ENCODE assay signal across 8 cellular contexts in the genomic region with DNA sequence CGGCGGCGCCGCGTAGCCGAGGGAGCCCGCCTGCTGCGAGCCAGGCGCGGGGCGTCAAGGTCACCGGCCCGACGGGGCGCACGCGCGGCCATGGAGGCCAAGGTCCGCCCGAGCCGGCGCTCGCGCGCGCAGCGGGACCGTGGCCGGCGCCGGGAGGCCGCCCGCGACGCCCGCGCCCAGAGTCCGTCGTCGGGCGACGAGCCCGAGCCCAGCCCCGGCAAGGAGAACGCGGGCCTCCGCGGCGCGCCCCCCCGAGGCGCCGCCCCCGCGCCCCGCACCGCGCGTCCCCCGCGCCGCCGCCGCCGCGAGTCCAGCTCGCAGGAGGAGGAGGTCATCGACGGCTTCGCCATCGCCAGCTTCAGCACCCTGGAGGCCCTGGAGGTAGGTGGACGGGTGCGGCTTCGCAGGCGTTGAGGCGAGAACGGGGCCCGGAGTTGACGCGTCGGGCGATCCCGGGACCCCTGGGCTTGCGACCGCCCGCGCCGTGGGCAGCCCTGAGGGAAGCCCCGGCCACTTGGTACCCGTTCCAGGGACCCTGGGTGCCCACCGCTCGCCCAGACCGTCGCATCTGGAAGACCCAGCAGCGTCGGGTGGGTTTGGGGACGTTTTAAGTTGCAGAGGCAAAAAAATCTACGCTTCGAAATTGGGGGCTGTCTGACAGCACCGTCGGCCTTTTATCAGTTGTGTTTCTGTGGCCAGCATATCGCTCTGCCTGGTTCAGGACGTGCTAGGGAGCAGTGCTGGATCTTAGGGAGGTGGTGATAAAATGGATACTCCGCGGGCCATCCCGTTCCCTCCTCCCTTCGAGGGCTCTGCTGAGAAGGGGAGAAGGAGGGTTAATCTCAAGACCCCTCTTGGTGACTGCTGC. TPM values are rescaled to one million over a fixed set of nuclear protein-coding genes. Genes with fewer than 3 reads are reported as not detected.
A peak's percentile ranks its signal among the peaks of the same experiment; 100 is the strongest.
DNase-seq lines count a peak whose midpoint lies in the region; ATAC-seq and TF ChIP-seq lines count a peak whose summit lies in the region.

No MANE protein-coding gene starts in this region.

- no peaks in the 10 kb centered on the region for H3K9me3 Mint-ChIP-seq in activated CD8-positive, alpha-beta memory T cell treated with anti-CD3 and anti-CD28 coated beads, Interleukin-2, amount 10 ng/mL, durations not matched to agents 7 days and 5 days (ENCODE audit: low read depth)
- H3K9me3 Mint-ChIP-seq in IgD-negative memory B cell (no peaks in the 10 kb centered on the region), memory B cell (no peaks in the 10 kb centered on the region)

- no peaks in the 10 kb centered on the region for H3K36me3 Mint-ChIP-seq in activated CD8-positive, alpha-beta memory T cell treated with anti-CD3 and anti-CD28 coated beads, Interleukin-2, amount 10 ng/mL, durations not matched to agents 7 days and 5 days
- H3K36me3 Mint-ChIP-seq in IgD-negative memory B cell: peaks cover 5% of the 10 kb centered on the region
- H3K36me3 Mint-ChIP-seq in memory B cell: peaks cover 3% of the 10 kb centered on the region

- H3K4me3 ChIP-seq in breast epithelium: peak overlapping the region; percentile 63 to 94 (median 74)
- peak overlapping the region; percentile 75 to 85 for H3K4me3 ChIP-seq in aorta (ENCODE audit: low read length in 2 of 2)

- no peaks in the 10 kb centered on the region for H3K27me3 ChIP-seq in breast epithelium
- no peaks in the 10 kb centered on the region for H3K27me3 ChIP-seq in aorta (ENCODE audit: control insufficient read depth in 1 of 2, insufficient read depth in 2 of 2, low read length in 1 of 2)

- H3K4me1 ChIP-seq in breast epithelium (peaks cover 36 to 43% of the 10 kb centered on the region in 2 donors), aorta (ENCODE audit: control insufficient read depth in 1 of 2, insufficient read depth in 2 of 2, low read length in 2 of 2) (peaks cover 0 to 2% of the 10 kb centered on the region in 2 donors)

- H3K4me3 Mint-ChIP-seq in activated CD8-positive, alpha-beta memory T cell treated with anti-CD3 and anti-CD28 coated beads, Interleukin-2, amount 10 ng/mL, durations not matched to agents 7 days and 5 days: peak overlapping the region; percentile 80
- H3K4me3 Mint-ChIP-seq in IgD-negative memory B cell (peak overlapping the region; percentile 84 to 94 (median 92)), memory B cell (peak overlapping the region; percentile 80)

- CTCF ChIA-PET in activated CD8-positive, alpha-beta memory T cell treated with anti-CD3 and anti-CD28 coated beads, Interleukin-2, amount 10 ng/mL, durations not matched to agents 7 days and 5 days (lab: Charles Lee): interaction anchor here (1.1 to 1.7 kb wide), 3 partner anchors 33 to 76 kb away, joined by 4 to 6 read pairs (median 4); no protein-coding TSS in a partner anchor

- peak; percentile 6 for ATAC-seq in activated CD8-positive, alpha-beta memory T cell treated with anti-CD3 and anti-CD28 coated beads, Interleukin-2, amount 10 ng/mL, durations not matched to agents 7 days and 5 days
- ATAC-seq in memory B cell (ENCODE audit: low read depth): no peak
- no peak for ATAC-seq in aorta (ENCODE audit: low FRiP score)
- ATAC-seq in HG03139 (IDR thresholded peaks at IDR 0.05; ENCODE audit: unreplicated experiment): no peak

- H3K27ac ChIP-seq in breast epithelium: peak overlapping the region; percentile 8 to 38
- no peak overlapping the region for H3K27ac ChIP-seq in aorta (ENCODE audit: low read depth in 1 of 2, low read length in 2 of 2)

- WGBS in aorta, 2 donors: 1 to 2% methylated on average over 76 to 107 of the region's 107 CpGs

- peak overlapping the region; percentile 59 for H3K27ac Mint-ChIP-seq in activated CD8-positive, alpha-beta memory T cell treated with anti-CD3 and anti-CD28 coated beads, Interleukin-2, amount 10 ng/mL, durations not matched to agents 7 days and 5 days
- peak overlapping the region; percentile 39 to 92 (median 89) for H3K27ac Mint-ChIP-seq in IgD-negative memory B cell
- H3K27ac Mint-ChIP-seq in memory B cell: peak overlapping the region; percentile 76

- no peak for TF ChIP-seq CTCF in breast epithelium (IDR thresholded peaks at IDR 0.05)

- no peaks in the 10 kb centered on the region for H3K27me3 Mint-ChIP-seq in activated CD8-positive, alpha-beta memory T cell treated with anti-CD3 and anti-CD28 coated beads, Interleukin-2, amount 10 ng/mL, durations not matched to agents 7 days and 5 days
- H3K27me3 Mint-ChIP-seq in IgD-negative memory B cell: no peaks in the 10 kb centered on the region
- no peaks in the 10 kb centered on the region for H3K27me3 Mint-ChIP-seq in memory B cell

- no peak for TF ChIP-seq POLR2A in breast epithelium (IDR thresholded peaks at IDR 0.05)

- no peaks in the 10 kb centered on the region for H3K36me3 ChIP-seq in breast epithelium
- H3K36me3 ChIP-seq in aorta (ENCODE audit: control insufficient read depth in 1 of 2, insufficient read depth in 2 of 2, low read length in 1 of 2): no peaks in the 10 kb centered on the region

- DNase-seq in activated CD8-positive, alpha-beta memory T cell treated with anti-CD3 and anti-CD28 coated beads, Interleukin-2, amount 10 ng/mL, durations not matched to agents 7 days and 5 days: no peak
- no peak for DNase-seq in activated CD8-positive, alpha-beta memory T cell treated with anti-CD3 and anti-CD28 coated beads for 24 hours
- DNase-seq in breast epithelium (ENCODE audit: low spot score in 2 of 2): no peak
- no peak for DNase-seq in memory B cell (ENCODE audit: low spot score in 2 of 2)
- no peak for DNase-seq in aorta
- no peak for DNase-seq in SK-N-DZ (ENCODE audit: low spot score)

- peaks cover 51% of the 10 kb centered on the region for H3K4me1 Mint-ChIP-seq in activated CD8-positive, alpha-beta memory T cell treated with anti-CD3 and anti-CD28 coated beads, Interleukin-2, amount 10 ng/mL, durations not matched to agents 7 days and 5 days
- H3K4me1 Mint-ChIP-seq in IgD-negative memory B cell: peaks cover 24 to 49% (median 33%) of the 10 kb centered on the region in 3 donors
- H3K4me1 Mint-ChIP-seq in memory B cell: peaks cover 59% of the 10 kb centered on the region

- H3K9me3 ChIP-seq in breast epithelium: no peaks in the 10 kb centered on the region
- no peaks in the 10 kb centered on the region for H3K9me3 ChIP-seq in aorta (ENCODE audit: control insufficient read depth, low read length)

- intact Hi-C loops in breast epithelium (cut with DNase I; ENCODE audit: low total_unique reads) (loop anchor here (10.0 kb wide), 1 partner anchor 346 kb away; a partner anchor contains a TSS), aorta (cut with DNase I) (loop anchor here in 1 of 2 donors (10.0 kb wide), 1 partner anchor 104 kb away; no protein-coding TSS in a partner anchor)

RNA-seq across cellular contexts. Expression of a gene that starts 0.8 kb away (rescaled TPM):
- total RNA-seq in activated CD8-positive, alpha-beta memory T cell treated with anti-CD3 and anti-CD28 coated beads, Interleukin-2, amount 10 ng/mL, durations not matched to agents 7 days and 5 days: 10 to 100 TPM; 48.1 to 48.6 TPM
- polyA plus RNA-seq in IgD-negative memory B cell (6.8 TPM), aorta (10 to 100 TPM in 1 of 2 donors, 1 to 10 TPM in 1; 6.4 to 25.0 TPM)
- total RNA-seq in breast epithelium (1 to 10 TPM; 3.5 to 9.8 (median 7.2) TPM), aorta (10 to 100 TPM; 49.0 to 51.0 TPM)
- polyA plus RNA-seq in SK-N-DZ (2014; cell fraction: cytosol; rRNA removed): 50.9 and 56.6 TPM in 2 replicates
- polyA plus RNA-seq in SK-N-DZ (2014; cell fraction: nucleus; rRNA removed): 91.3 and 169 TPM in 2 replicates

Comparison
In these comparisons a context has a peak if more than half of its experiments do, and no peak if none do; other contexts are left out.
1. H3K27ac ChIP-seq: peak in breast epithelium (2 of 2); none in aorta (0 of 2).
2. RNA of a gene that starts 0.8 kb away (total RNA-seq): 49.0 to 51.0 TPM in aorta and 48.1 to 48.6 TPM in activated CD8-positive, alpha-beta memory T cell treated with anti-CD3 and anti-CD28 coated beads, Interleukin-2, amount 10 ng/mL, durations not matched to agents 7 days and 5 days; 3.5 to 9.8 TPM in breast epithelium; every median in the first group is over 4 times any median in the second.
3. Peak in every context shown above with its lines, with median percentiles within 50 percentile points of each other: H3K27ac Mint-ChIP-seq and H3K4me3 Mint-ChIP-seq.